ENCODE assay signal across 1 cellular context in genomic region chr1:159177273-159177907, GRCh38.
TF ChIP-seq lines count a peak whose summit lies in the region.

No MANE protein-coding gene starts in this region.

TF ChIP-seq in GM12878, 131 proteins besides CTCF, POLR2A, EP300 and RAD21 (continued from another document and continues in another):
- no peak for TF ChIP-seq MLLT1 (IDR thresholded peaks at IDR 0.05)
- peak; percentile 26; the same call in 1 of the 2 replicates for TF ChIP-seq SPI1 (IDR thresholded peaks at IDR 0.05; ENCODE audit: borderline replicate concordance, insufficient read depth, low read depth, low read length)
- no peak for TF ChIP-seq BCL11A (IDR thresholded peaks at IDR 0.05; ENCODE audit: low read depth, low read length)
- TF ChIP-seq CBX3 (IDR thresholded peaks at IDR 0.05; ENCODE audit: borderline replicate concordance, low read depth): no peak
- no peak for TF ChIP-seq GATAD2B (conservative IDR thresholded peaks at IDR 0.05; ENCODE audit: low read depth)
- no peak for TF ChIP-seq MTA3 (IDR thresholded peaks at IDR 0.05; ENCODE audit: borderline replicate concordance, low read length)
- TF ChIP-seq ASH2L (IDR thresholded peaks at IDR 0.05; ENCODE audit: borderline replicate concordance, low read depth): no peak
- no peak for TF ChIP-seq ZNF622 (IDR thresholded peaks at IDR 0.05)
- TF ChIP-seq HDAC2 (IDR thresholded peaks at IDR 0.05): no peak
- no peak for TF ChIP-seq CEBPB (IDR thresholded peaks at IDR 0.05; ENCODE audit: borderline replicate concordance in 1 of 2, low read depth in 2 of 2, low read length in 2 of 2)
- no peak for TF ChIP-seq POLR2AphosphoS2 (IDR thresholded peaks at IDR 0.05; ENCODE audit: low read depth, low read length)
- no peak for TF ChIP-seq PKNOX1 (IDR thresholded peaks at IDR 0.05)
- no peak for TF ChIP-seq SIX5 (IDR thresholded peaks at IDR 0.05; ENCODE audit: low read depth, low read length, severe bottlenecking)
- TF ChIP-seq ATF3 (IDR thresholded peaks at IDR 0.05; ENCODE audit: borderline replicate concordance, extremely low read depth, low read depth, low read length): no peak
- no peak for TF ChIP-seq ZNF274 (IDR thresholded peaks at IDR 0.05; ENCODE audit: insufficient read depth, insufficient read length)
- TF ChIP-seq ATF2 (IDR thresholded peaks at IDR 0.05; ENCODE audit: low read length): no peak
- TF ChIP-seq MAX (IDR thresholded peaks at IDR 0.05; ENCODE audit: low read depth, low read length): no peak
- no peak for TF ChIP-seq CREM (IDR thresholded peaks at IDR 0.05; ENCODE audit: low read depth)
- no peak for TF ChIP-seq NR2C2 (IDR thresholded peaks at IDR 0.05; ENCODE audit: borderline replicate concordance, control insufficient read depth, insufficient read length, low read depth)
- TF ChIP-seq SP1 (IDR thresholded peaks at IDR 0.05; ENCODE audit: low read depth, low read length): no peak
- TF ChIP-seq NFIC (IDR thresholded peaks at IDR 0.05; ENCODE audit: low read depth, low read length): no peak
- peak; percentile 95 for TF ChIP-seq SIN3A (IDR thresholded peaks at IDR 0.05; ENCODE audit: low read depth, low read length)
- no peak for TF ChIP-seq BRCA1 (IDR thresholded peaks at IDR 0.05; ENCODE audit: low read depth, low read length)
- TF ChIP-seq TCF12 (IDR thresholded peaks at IDR 0.05; ENCODE audit: low read depth, low read length): no peak
- TF ChIP-seq POU2F2 (IDR thresholded peaks at IDR 0.05; ENCODE audit: borderline replicate concordance, low read depth, low read length): no peak
- TF ChIP-seq E2F8 (IDR thresholded peaks at IDR 0.05; ENCODE audit: low read depth, partially characterized antibody): peak; percentile 41
- no peak for TF ChIP-seq YBX1 (IDR thresholded peaks at IDR 0.05)
- TF ChIP-seq USF2 (IDR thresholded peaks at IDR 0.05; ENCODE audit: borderline replicate concordance, low read depth, low read length): no peak
- no peak for TF ChIP-seq BCLAF1 (IDR thresholded peaks at IDR 0.05)
- no peak for TF ChIP-seq YY1 (IDR thresholded peaks at IDR 0.05; ENCODE audit: low read depth, low read length)
- TF ChIP-seq RAD51 (IDR thresholded peaks at IDR 0.05): no peak
- TF ChIP-seq BHLHE40 (IDR thresholded peaks at IDR 0.05; ENCODE audit: borderline replicate concordance in 1 of 2, low read depth in 2 of 2, low read length in 1 of 2): no peak
- no peak for TF ChIP-seq PAX8 (IDR thresholded peaks at IDR 0.05)
- no peak for TF ChIP-seq CEBPZ (IDR thresholded peaks at IDR 0.05; ENCODE audit: low read depth, low read length)
- TF ChIP-seq REST (IDR thresholded peaks at IDR 0.05; ENCODE audit: low read depth, low read length): peak; percentile 100
- TF ChIP-seq IRF5 (IDR thresholded peaks at IDR 0.05; ENCODE audit: borderline replicate concordance): no peak
- no peak for TF ChIP-seq SUPT20H (IDR thresholded peaks at IDR 0.05; ENCODE audit: borderline replicate concordance, control insufficient read depth, low read depth, low read length)
- no peak for TF ChIP-seq HDAC6 (IDR thresholded peaks at IDR 0.05; ENCODE audit: unreplicated experiment)
- TF ChIP-seq RFX5 (IDR thresholded peaks at IDR 0.05; ENCODE audit: low read depth, low read length): no peak
- no peak for TF ChIP-seq MEF2A (IDR thresholded peaks at IDR 0.05; ENCODE audit: insufficient read depth, low read depth, low read length)
- no peak for TF ChIP-seq IKZF1 (conservative IDR thresholded peaks at IDR 0.05)
- TF ChIP-seq WRNIP1 (IDR thresholded peaks at IDR 0.05; ENCODE audit: borderline replicate concordance, low read depth, low read length): 0 out of 2 replicates have a peak, but pooled peaks have one; percentile 45
- no peak for TF ChIP-seq HCFC1 (IDR thresholded peaks at IDR 0.05; ENCODE audit: low read length)
